Comparison of ENCODE assay signal across 8 cellular contexts in the genomic region with DNA sequence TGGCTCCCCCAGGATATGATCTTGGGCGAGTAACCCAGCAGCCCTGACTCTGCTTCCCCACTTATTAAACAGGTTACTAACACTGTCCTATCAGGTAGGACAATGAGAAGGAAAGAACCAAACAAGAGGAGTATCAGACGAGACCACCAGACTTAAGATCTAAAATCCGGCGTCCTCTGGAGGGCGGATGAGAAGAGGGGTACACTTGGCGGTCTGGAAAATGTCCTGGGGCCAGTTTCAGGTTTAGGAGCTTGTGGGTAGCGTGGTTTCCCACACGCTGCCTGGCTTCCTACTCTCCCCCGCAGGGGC. TPM values are rescaled to one million over a fixed set of nuclear protein-coding genes. Genes with fewer than 3 reads are reported as not detected.
DNase-seq lines count a peak whose midpoint lies in the region.

No MANE protein-coding gene starts in this region.

- H3K4me3 ChIP-seq in iPS-20b (ENCODE audit: low read length), result peak overlapping the region; percentile 80

- peaks cover 46% of the 10 kb centered on the region for H3K36me3 Mint-ChIP-seq in activated CD4-positive, alpha-beta memory T cell treated with anti-CD3 and anti-CD28 coated beads, Interleukin-2, amount 10 ng/mL, durations not matched to agents 7 days and 5 days (ENCODE audit: low read depth)

- peaks cover 12% of the 10 kb centered on the region for H3K4me1 Mint-ChIP-seq in activated CD4-positive, alpha-beta memory T cell treated with anti-CD3 and anti-CD28 coated beads, Interleukin-2, amount 10 ng/mL, durations not matched to agents 7 days and 5 days

- H3K9ac ChIP-seq in iPS-20b (ENCODE audit: low read depth, low read length), result peak overlapping the region; percentile 83; the same call in 1 of the 2 replicates

- H3K27ac ChIP-seq in iPS-20b (ENCODE audit: low read length), result no peak overlapping the region

- peaks cover 42% of the 10 kb centered on the region for H3K9me3 Mint-ChIP-seq in activated CD4-positive, alpha-beta memory T cell treated with anti-CD3 and anti-CD28 coated beads, Interleukin-2, amount 10 ng/mL, durations not matched to agents 7 days and 5 days

- H3K4me3 Mint-ChIP-seq in activated CD4-positive, alpha-beta memory T cell treated with anti-CD3 and anti-CD28 coated beads, Interleukin-2, amount 10 ng/mL, durations not matched to agents 7 days and 5 days, result peak overlapping the region; percentile 81

- H3K27ac Mint-ChIP-seq in activated CD4-positive, alpha-beta memory T cell treated with anti-CD3 and anti-CD28 coated beads, Interleukin-2, amount 10 ng/mL, durations not matched to agents 7 days and 5 days, result peak overlapping the region; percentile 32

- peaks cover 35% of the 10 kb centered on the region for H3K36me3 ChIP-seq in iPS-20b (ENCODE audit: insufficient read depth, low read depth, low read length)

- DNase-seq in SKM-1 treated with dmso at 0.1 percent for 144 hours (lab: John Stamatoyannopoulos, UW; ENCODE audit: unreplicated experiment) (peak; percentile 1), SKM-1 (lab: John Stamatoyannopoulos, UW; ENCODE audit: unreplicated experiment) (no peak), superior temporal gyrus (ENCODE audit: extremely low spot score) (peak; percentile 13), D341Med (ENCODE audit: low spot score) (no peak), occipital lobe (lab: John Stamatoyannopoulos, UW) (no peak), cerebellar nuclear complex (lab: John Stamatoyannopoulos, UW) (no peak)
- DNase-seq in activated CD4-positive, alpha-beta memory T cell treated with anti-CD3 and anti-CD28 coated beads, Interleukin-2, amount 10 ng/mL, durations not matched to agents 7 days and 5 days, result no peak

- peaks cover 4% of the 10 kb centered on the region; the same call in 1 of the 2 replicates for H3K4me1 ChIP-seq in iPS-20b (ENCODE audit: insufficient read depth, low read length)

- POLR2A ChIA-PET in activated CD4-positive, alpha-beta memory T cell treated with anti-CD3 and anti-CD28 coated beads, Interleukin-2, amount 10 ng/mL, durations not matched to agents 7 days and 5 days (lab: Charles Lee), result interaction anchor here (1.2 to 1.5 kb wide), 2 partner anchors 53 to 865 kb away, joined by 3 to 5 read pairs; a partner anchor contains a TSS

- H3K9me3 ChIP-seq in iPS-20b (ENCODE audit: insufficient read depth, low read depth, low read length), result peaks cover 49% of the 10 kb centered on the region

- H3K27me3 Mint-ChIP-seq in activated CD4-positive, alpha-beta memory T cell treated with anti-CD3 and anti-CD28 coated beads, Interleukin-2, amount 10 ng/mL, durations not matched to agents 7 days and 5 days, result peaks cover 6% of the 10 kb centered on the region

- peaks cover 29% of the 10 kb centered on the region for H3K27me3 ChIP-seq in iPS-20b (ENCODE audit: insufficient read depth, low read length)

- CTCF ChIA-PET in activated CD4-positive, alpha-beta memory T cell treated with anti-CD3 and anti-CD28 coated beads, Interleukin-2, amount 10 ng/mL, durations not matched to agents 7 days and 5 days (lab: Charles Lee), result no interaction called here

RNA-seq across cellular contexts. Expression of a gene that starts 0.6 kb away (rescaled TPM):
- total RNA-seq in activated CD4-positive, alpha-beta memory T cell treated with anti-CD3 and anti-CD28 coated beads, Interleukin-2, amount 10 ng/mL, durations not matched to agents 7 days and 5 days, result 10 to 100 TPM; 10.4 to 10.9 TPM
- 57.6 TPM for total RNA-seq in occipital lobe

RNA-seq across cellular contexts. Expression of a gene that starts 41.8 kb away (rescaled TPM):
- total RNA-seq in activated CD4-positive, alpha-beta memory T cell treated with anti-CD3 and anti-CD28 coated beads, Interleukin-2, amount 10 ng/mL, durations not matched to agents 7 days and 5 days, result 1 to 10 TPM; 1.5 to 1.6 TPM
- total RNA-seq in occipital lobe, result 8.9 TPM

Comparison
In these comparisons a context has a peak if more than half of its experiments do, and no peak if none do; other contexts are left out.
1. DNase-seq: peak in SKM-1 treated with dmso at 0.1 percent for 144 hours (single experiment) and superior temporal gyrus (single experiment); none in SKM-1 (single experiment), activated CD4-positive, alpha-beta memory T cell treated with anti-CD3 and anti-CD28 coated beads, Interleukin-2, amount 10 ng/mL, durations not matched to agents 7 days and 5 days (single experiment), D341Med (single experiment), occipital lobe (single experiment) and cerebellar nuclear complex (0 of 2).